ENCODE assay signal across 8 cellular contexts in the genomic region with DNA sequence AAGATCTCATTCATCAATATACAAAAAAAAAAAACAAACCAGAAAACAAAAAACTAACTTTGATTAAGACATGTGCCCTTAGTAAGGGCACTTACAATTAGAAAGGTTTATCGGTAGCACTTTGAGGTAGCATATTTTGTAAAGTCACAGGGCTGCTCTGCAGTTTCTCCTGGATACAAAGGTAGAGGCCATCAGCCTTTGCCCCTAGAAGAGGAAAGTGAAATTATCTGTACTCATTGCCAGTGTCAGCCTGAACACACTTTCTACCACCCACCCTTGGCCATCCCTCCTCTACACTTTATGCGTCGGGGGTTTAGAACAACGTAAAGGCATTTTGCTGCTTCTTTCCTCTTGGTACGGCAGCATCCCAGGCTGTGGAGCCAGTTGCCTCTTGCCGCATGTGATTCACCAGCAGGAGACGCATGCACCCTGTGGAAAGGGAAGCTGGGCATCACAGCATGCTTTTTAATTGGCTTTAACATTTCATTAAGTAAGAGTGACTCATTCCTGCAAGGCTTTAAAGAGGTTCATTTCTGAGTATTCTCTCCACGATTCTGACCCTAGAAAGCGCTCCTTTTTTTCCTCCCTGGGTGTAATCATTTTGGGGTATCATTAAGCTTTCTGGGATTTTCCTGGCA.
DNase-seq lines count a peak whose midpoint lies in the region; ATAC-seq and TF ChIP-seq lines count a peak whose summit lies in the region.

No MANE protein-coding gene starts in this region.

- H4K91ac ChIP-seq in H9 (ENCODE audit: insufficient read length, low read depth, low read length) = no peak overlapping the region

- H3K79me2 ChIP-seq in H9 (ENCODE audit: insufficient read depth, low read length) = no peaks in the 10 kb centered on the region

- H3K4me1 Mint-ChIP-seq in H9 (peaks cover 27 to 30% of the 10 kb centered on the region in 2 experiments), T-cell (peaks cover 53 to 68% (median 66%) of the 10 kb centered on the region in 3 donors)

- H4K5ac ChIP-seq in H9 (ENCODE audit: insufficient read length, low read depth, low read length) = no peak overlapping the region

- H4K20me1 ChIP-seq in H9 (ENCODE audit: control insufficient read depth, insufficient read depth, insufficient read length) = no peaks in the 10 kb centered on the region

- peak overlapping the region; percentile 28 to 84 (median 78); a peak in 5 of 7 replicates for H3K27ac Mint-ChIP-seq in H9
- peak overlapping the region; percentile 23 to 71 for H3K27ac Mint-ChIP-seq in T-cell

- CTCF ChIA-PET in T-cell (lab: Charles Lee) = interaction anchor here in 1 of 2 donors (0.8 to 3.1 kb wide), 2 partner anchors 32 to 85 kb away, joined by 3 to 29 read pairs; partner anchors contain the start of gene CEMIP2

- no peak overlapping the region for H3K4me3 ChIP-seq in fibroblast of the aortic adventitia (ENCODE audit: low read depth, low read length)

- H3K23me2 ChIP-seq in H9 (ENCODE audit: insufficient read length, low read depth, low read length, poor library complexity, severe bottlenecking) = no peaks in the 10 kb centered on the region

- H3K27me3 ChIP-seq in H9 (ENCODE audit: insufficient read depth, low read length) = no peaks in the 10 kb centered on the region

- no peak overlapping the region for H3K27ac ChIP-seq in H9 (ENCODE audit: insufficient read length, low read depth, low read length)

- H3K56ac ChIP-seq in H9 (ENCODE audit: insufficient read length, low read depth, low read length) = no peak overlapping the region

- no peak overlapping the region for H2BK120ac ChIP-seq in H9 (ENCODE audit: low read depth, low read length, poor library complexity, severe bottlenecking)

- H3K36me3 Mint-ChIP-seq in H9 (ENCODE audit: insufficient read depth in 1 of 3, low read depth in 3 of 3) (peaks cover 17 to 43% (median 36%) of the 10 kb centered on the region in 3 experiments), T-cell (peaks cover 45% of the 10 kb centered on the region)

- H2BK12ac ChIP-seq in H9 (ENCODE audit: insufficient read length, low read depth, low read length) = no peak overlapping the region

- no peak overlapping the region for H3K4me3 Mint-ChIP-seq in H9
- peak overlapping the region in 1 of 3 donors; percentile 17 for H3K4me3 Mint-ChIP-seq in T-cell

- H2BK5ac ChIP-seq in H9 (ENCODE audit: insufficient read length, low read length) = no peak overlapping the region

- no peak overlapping the region for H2BK15ac ChIP-seq in H9 (ENCODE audit: low read depth, low read length)

- no peak overlapping the region for H2AK5ac ChIP-seq in H9 (ENCODE audit: insufficient read length, low read length)

- no peak overlapping the region for H3K4me2 ChIP-seq in H9 (ENCODE audit: insufficient read depth, insufficient read length, low read length)

- no peak overlapping the region for H2BK20ac ChIP-seq in H9 (ENCODE audit: low read depth, low read length, poor library complexity, severe bottlenecking)

- POLR2A ChIA-PET in T-cell (lab: Charles Lee) = interaction anchor here (0.6 to 0.7 kb wide), 2 partner anchors 21 to 29 kb away, joined by 3 read pairs; no protein-coding TSS in a partner anchor

- H3K9me3 ChIP-seq in H9 (ENCODE audit: control insufficient read depth, low read depth, low read length) = no peaks in the 10 kb centered on the region

- no peak overlapping the region for H3K18ac ChIP-seq in H9 (ENCODE audit: insufficient read length, low read depth, low read length)

- no peak overlapping the region for H2AFZ ChIP-seq in H9 (ENCODE audit: low read length)

- no peak overlapping the region for H3K23ac ChIP-seq in H9 (ENCODE audit: insufficient read length, low read depth, low read length)

- no peaks in the 10 kb centered on the region; the same call in 1 of the 2 replicates for H3K4me1 ChIP-seq in H9 (ENCODE audit: insufficient read depth, low read length)

- H3K9me3 Mint-ChIP-seq in H9 = no peaks in the 10 kb centered on the region
- H3K9me3 Mint-ChIP-seq in T-cell = no peaks in the 10 kb centered on the region

- H3K79me1 ChIP-seq in H9 (ENCODE audit: insufficient read depth, low read depth, low read length, poor library complexity, severe bottlenecking) = no peaks in the 10 kb centered on the region

- no peak overlapping the region for H4K8ac ChIP-seq in H9 (replicated peaks; ENCODE audit: insufficient read length, low read depth, low read length)

- H3K27me3 Mint-ChIP-seq in H9 (ENCODE audit: low read depth) = no peaks in the 10 kb centered on the region
- H3K27me3 Mint-ChIP-seq in T-cell = no peaks in the 10 kb centered on the region

- peak; percentile 48; the same call in 2 of the 3 replicates for TF ChIP-seq CTCF in H9 (conservative IDR thresholded peaks at IDR 0.05)
- peak; percentile 35 for TF ChIP-seq CTCF in fibroblast of the aortic adventitia (IDR thresholded peaks at IDR 0.05; ENCODE audit: insufficient read depth, low read length)

- H3T11ph ChIP-seq in H9 (ENCODE audit: low read length) = no peak overlapping the region

- no peak overlapping the region for H3K9ac ChIP-seq in H9 (ENCODE audit: extremely low read depth, insufficient read length, low read length)

- H3K14ac ChIP-seq in H9 (ENCODE audit: insufficient read depth, low read length) = no peak overlapping the region

- ATAC-seq in T-cell (replicated peaks in 1 of 4) (no peak), HG03139 (IDR thresholded peaks at IDR 0.05; ENCODE audit: unreplicated experiment) (no peak)

- DNase-seq in H9 (peak; percentile 67), T-cell (peak in 2 of 34 experiments; percentile 2 to 14), fibroblast of the aortic adventitia (ENCODE audit: low read depth) (peak; percentile 18), renal cortical epithelial cell (ENCODE audit: low read depth) (peak; percentile 86), kidney glomerular epithelial cell (lab: John Stamatoyannopoulos, UW) (no peak), DMS53 treated with DMSO at 0.1 percent for 48 hours (lab: John Stamatoyannopoulos, UW; ENCODE audit: unreplicated experiment) (no peak)
- no peak for DNase-seq in activated naive CD4-positive, alpha-beta T cell treated with anti-CD3 and anti-CD28 coated beads, Interleukin-2, amount 50 U/mL, for 16 hours

- H3K4ac ChIP-seq in H9 (ENCODE audit: low read depth, low read length) = no peak overlapping the region

- no CpG with 5 or more reads among the region's 9 CpGs for WGBS in H9 (ENCODE audit: extremely low coverage, insufficient read length, low lambda C conversion rate)

Comparison
In these comparisons a context has a peak if more than half of its experiments do, and no peak if none do; other contexts are left out.
1. DNase-seq: peak in H9 (single experiment), fibroblast of the aortic adventitia (single experiment) and renal cortical epithelial cell (single experiment); none in kidney glomerular epithelial cell (single experiment), activated naive CD4-positive, alpha-beta T cell treated with anti-CD3 and anti-CD28 coated beads, Interleukin-2, amount 50 U/mL, for 16 hours (single experiment) and DMS53 treated with DMSO at 0.1 percent for 48 hours (single experiment).